In the genomic region with DNA sequence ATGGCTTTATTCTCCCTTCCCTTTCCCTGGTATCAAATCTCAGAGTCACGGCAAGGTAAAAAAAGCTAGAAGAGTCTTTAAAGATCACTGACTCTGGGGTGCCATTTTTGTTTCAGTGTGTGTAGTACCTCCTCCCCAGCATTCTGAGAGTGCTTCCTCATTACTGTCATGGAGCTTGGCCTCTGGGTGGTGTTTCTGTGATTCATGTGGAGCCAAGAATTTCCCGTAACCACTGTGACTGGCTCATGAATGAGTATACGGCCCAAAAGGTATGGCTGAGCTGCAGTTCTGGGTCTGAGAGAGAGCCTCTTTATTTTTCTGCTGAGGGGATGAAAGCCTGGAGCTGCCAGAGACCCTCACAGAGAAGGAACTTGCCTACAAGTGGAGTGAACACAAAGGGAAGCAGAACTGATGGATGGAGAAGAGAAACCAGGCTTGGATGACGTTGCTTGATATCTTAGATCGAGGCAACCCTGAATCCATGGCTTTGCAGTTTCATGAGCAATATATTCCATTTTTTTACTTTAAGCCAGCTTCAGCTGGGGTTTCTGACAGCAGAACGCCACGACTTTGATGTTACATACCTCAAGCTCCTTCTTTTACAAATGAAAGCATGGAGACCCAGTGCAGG, we compare ENCODE assay signal across 8 cellular contexts.
DNase-seq lines count a peak whose midpoint lies in the region; TF ChIP-seq lines count a peak whose summit lies in the region.

No MANE protein-coding gene starts in this region.

- peak overlapping the region; percentile 17; the same call in 1 of the 2 replicates for H3K4me2 ChIP-seq in OCI-LY3 (ENCODE audit: low read length)

- H3K27ac ChIP-seq in OCI-LY3 (ENCODE audit: low read length) (no peak overlapping the region), thyroid gland (no peak overlapping the region)

- peak overlapping the region; percentile 78 for H3K4me3 Mint-ChIP-seq in stimulated activated naive CD8-positive, alpha-beta T cell treated with anti-CD3 and anti-CD28 coated beads, Interleukin-15, Interleukin-2, amounts not matched to agents 100 ng/mL and 50 ng/mL, for 24 hours

- H3K79me2 ChIP-seq in OCI-LY3 (ENCODE audit: low read length): no peaks in the 10 kb centered on the region

- WGBS in thyroid gland, 2 donors: 82 to 86% methylated on average over 6 to 7 of the region's 7 CpGs

- no peak for TF ChIP-seq CTCF in OCI-LY3 (IDR thresholded peaks at IDR 0.05; ENCODE audit: low read depth, low read length)
- peak; percentile 2 for TF ChIP-seq CTCF in epithelial cell of proximal tubule (conservative IDR thresholded peaks at IDR 0.05; ENCODE audit: low read depth, low read length)
- TF ChIP-seq CTCF in thyroid gland (IDR thresholded peaks at IDR 0.05): no peak
- TF ChIP-seq CTCF in BE2C (IDR thresholded peaks at IDR 0.05; ENCODE audit: low read depth, low read length): no peak

- intact Hi-C loops in thyroid gland (cut with DNase I): loop anchor here (5.0 kb wide), 1 partner anchor 280 kb away; no protein-coding TSS in a partner anchor

- no peak overlapping the region for H2AFZ ChIP-seq in OCI-LY3 (ENCODE audit: low read depth, low read length)

- H3K9me3 ChIP-seq in OCI-LY3 (ENCODE audit: insufficient read depth, low read length) (no peaks in the 10 kb centered on the region), thyroid gland (no peaks in the 10 kb centered on the region), BE2C (no peaks in the 10 kb centered on the region)

- H4K20me1 ChIP-seq in OCI-LY3 (ENCODE audit: insufficient read depth, low read length): no peaks in the 10 kb centered on the region

- no peaks in the 10 kb centered on the region for H3K9me3 Mint-ChIP-seq in stimulated activated naive CD8-positive, alpha-beta T cell treated with anti-CD3 and anti-CD28 coated beads, Interleukin-15, Interleukin-2, amounts not matched to agents 100 ng/mL and 50 ng/mL, for 24 hours

- H3K27ac Mint-ChIP-seq in stimulated activated naive CD8-positive, alpha-beta T cell treated with anti-CD3 and anti-CD28 coated beads, Interleukin-15, Interleukin-2, amounts not matched to agents 100 ng/mL and 50 ng/mL, for 24 hours: peak overlapping the region; percentile 95

- no peaks in the 10 kb centered on the region for H3K27me3 ChIP-seq in OCI-LY3 (ENCODE audit: low read depth, low read length)
- no peaks in the 10 kb centered on the region for H3K27me3 ChIP-seq in thyroid gland
- no peaks in the 10 kb centered on the region for H3K27me3 ChIP-seq in BE2C

- H3K9ac ChIP-seq in OCI-LY3 (ENCODE audit: low read length): no peak overlapping the region

- H3K4me1 ChIP-seq in OCI-LY3 (ENCODE audit: low read length) (peaks cover 8% of the 10 kb centered on the region; the same call in 1 of the 2 replicates), thyroid gland (no peaks in the 10 kb centered on the region), BE2C (no peaks in the 10 kb centered on the region)

- TF ChIP-seq POLR2A in thyroid gland (IDR thresholded peaks at IDR 0.05): no peak

- H3K36me3 Mint-ChIP-seq in stimulated activated naive CD8-positive, alpha-beta T cell treated with anti-CD3 and anti-CD28 coated beads, Interleukin-15, Interleukin-2, amounts not matched to agents 100 ng/mL and 50 ng/mL, for 24 hours (ENCODE audit: low read depth): no peaks in the 10 kb centered on the region

- H3K36me3 ChIP-seq in OCI-LY3 (replicated peaks; ENCODE audit: low read depth, low read length): no peaks in the 10 kb centered on the region
- H3K36me3 ChIP-seq in thyroid gland: no peaks in the 10 kb centered on the region
- no peaks in the 10 kb centered on the region for H3K36me3 ChIP-seq in BE2C

- DNase-seq in activated T-cell treated with anti-CD3 and anti-CD28 coated beads for 24 hours (ENCODE audit: low read depth) (peak; percentile 37), epithelial cell of proximal tubule (ENCODE audit: low read depth) (no peak), thyroid gland (no peak), cerebellar cortex (ENCODE audit: low spot score) (no peak), BE2C (no peak)
- no peak for DNase-seq in activated T-cell treated with anti-CD3 and anti-CD28 coated beads, Interleukin-2, amount 50 U/mL, for 1 hour

- H3K4me3 ChIP-seq in OCI-LY3 (ENCODE audit: low read length): no peak overlapping the region
- H3K4me3 ChIP-seq in epithelial cell of proximal tubule (ENCODE audit: low read depth, low read length): no peak overlapping the region
- H3K4me3 ChIP-seq in thyroid gland (replicated peaks in 1 of 3): no peak overlapping the region
- no peak overlapping the region for H3K4me3 ChIP-seq in BE2C (ENCODE audit: low read depth, low read length)

- peaks cover 40% of the 10 kb centered on the region for H3K4me1 Mint-ChIP-seq in stimulated activated naive CD8-positive, alpha-beta T cell treated with anti-CD3 and anti-CD28 coated beads, Interleukin-15, Interleukin-2, amounts not matched to agents 100 ng/mL and 50 ng/mL, for 24 hours (ENCODE audit: low read depth)

- no peaks in the 10 kb centered on the region for H3K27me3 Mint-ChIP-seq in stimulated activated naive CD8-positive, alpha-beta T cell treated with anti-CD3 and anti-CD28 coated beads, Interleukin-15, Interleukin-2, amounts not matched to agents 100 ng/mL and 50 ng/mL, for 24 hours
